11 cellular contexts compared by ENCODE assay signal in genomic region chr6:45959534-45960195, GRCh38. TPM values are rescaled to one million over a fixed set of nuclear protein-coding genes. Genes with fewer than 3 reads are reported as not detected.
DNase-seq lines count a peak whose midpoint lies in the region; ATAC-seq, FAIRE-seq and TF ChIP-seq lines count a peak whose summit lies in the region.
"Had no signal": no experiment of that assay in that cellular context is flagged by ENCODE, and none has a peak within 500 bp of the region (broad histone marks: within the 10 kb centered on the region; RNA-seq: fewer than 3 reads in every experiment).

No MANE protein-coding gene starts in this region.

- DNase-seq in AG08395 (ENCODE audit: low spot score), result peak; percentile 14
- peak; percentile 40 for DNase-seq in NCI-H1092 (lab: John Stamatoyannopoulos, UW)
- DNase-seq in RCC 7860 (ENCODE audit: low spot score), result peak; percentile 26
- peak; percentile 67 for DNase-seq in hepatocyte (ENCODE audit: low spot score)
- DNase-seq in uterus, result no peak
- DNase-seq in HUDEP-2 (lab: John Stamatoyannopoulos, UW; ENCODE audit: unreplicated experiment in 76 of 76), result no peak
- DNase-seq: posterior cingulate gyrus had no signal

- FAIRE-seq in RCC 7860 (lab: Jason Lieb, UNC), result no peak
- FAIRE-seq: H54 had no signal

- no peaks in the 10 kb centered on the region for H3K9me2 ChIP-seq in hepatocyte (replicated peaks; ENCODE audit: insufficient read depth)

- H3K27ac ChIP-seq in hepatocyte, result no peak overlapping the region
- no peak overlapping the region for H3K27ac ChIP-seq in uterus
- H3K27ac ChIP-seq: BLaER1 had no signal

- no peak for TF ChIP-seq POLR2A in uterus (IDR thresholded peaks at IDR 0.05)

- H3K27me3 ChIP-seq in hepatocyte, result no peaks in the 10 kb centered on the region
- no peaks in the 10 kb centered on the region for H3K27me3 ChIP-seq in uterus
- H3K27me3 ChIP-seq: BLaER1 had no signal

- H3K4me2 ChIP-seq in hepatocyte, result no peak overlapping the region
- H3K4me2 ChIP-seq: BLaER1 had no signal

- H3K36me3 ChIP-seq in hepatocyte (replicated peaks; ENCODE audit: insufficient read depth, low read depth) (no peaks in the 10 kb centered on the region), uterus (no peaks in the 10 kb centered on the region)
- H3K36me3 ChIP-seq: BLaER1 had no signal

- H4K20me1 ChIP-seq in hepatocyte (ENCODE audit: insufficient read depth, poor library complexity, severe bottlenecking), result no peaks in the 10 kb centered on the region
- H4K20me1 ChIP-seq: BLaER1 had no signal

- H3K79me2 ChIP-seq in hepatocyte, result no peaks in the 10 kb centered on the region

- intact Hi-C loops in uterus (cut with DNase I; ENCODE audit: low total_unique reads), result no loop called here

- no peaks in the 10 kb centered on the region for H3K9me3 ChIP-seq in hepatocyte (ENCODE audit: low read depth)
- H3K9me3 ChIP-seq in uterus, result no peaks in the 10 kb centered on the region
- H3K9me3 ChIP-seq: BLaER1 had no signal

- H3K4me3 ChIP-seq in hepatocyte, result no peak overlapping the region
- H3K4me3 ChIP-seq in uterus, result no peak overlapping the region
- H3K4me3 ChIP-seq: BLaER1 had no signal

- WGBS in hepatocyte (ENCODE audit: low lambda C conversion rate, missing lambda C conversion rate), result 75% methylated on average over 4 of the region's 4 CpGs

- H3K4me1 ChIP-seq in hepatocyte (ENCODE audit: insufficient read depth) (peaks cover 5% of the 10 kb centered on the region), uterus (no peaks in the 10 kb centered on the region)

- ATAC-seq in GM19455 (IDR thresholded peaks at IDR 0.05; ENCODE audit: unreplicated experiment) (no peak), HG02938 (IDR thresholded peaks at IDR 0.05; ENCODE audit: unreplicated experiment) (no peak)

- no peak for TF ChIP-seq CTCF in hepatocyte (IDR thresholded peaks at IDR 0.05; ENCODE audit: poor library complexity)
- TF ChIP-seq CTCF in uterus (IDR thresholded peaks at IDR 0.05), result no peak

- no peak overlapping the region for H2AFZ ChIP-seq in hepatocyte

RNA-seq across cellular contexts. Expression of gene CLIC5, which starts 56.0 kb away (rescaled TPM):
- total RNA-seq in hepatocyte, result 12.1 and 12.9 TPM in 2 replicates
- 6.0 and 10.1 TPM in 2 replicates for polyA plus RNA-seq in hepatocyte
- total RNA-seq in uterus, result 1 to 10 TPM in 3 of 4 donors, under 1 TPM in 1; under 0.01 to 5.1 (median 1.5) TPM

Comparison
In these comparisons a context has a peak if more than half of its experiments do, and no peak if none do; other contexts are left out.
1. DNase-seq: peak in AG08395 (single experiment), NCI-H1092 (single experiment), RCC 7860 (single experiment) and hepatocyte (single experiment); none in uterus (0 of 2) and HUDEP-2 (0 of 76).